13 cellular contexts compared by ENCODE assay signal in genomic region chr4:624705-625590, GRCh38. TPM values are rescaled to one million over a fixed set of nuclear protein-coding genes. Genes with fewer than 3 reads are reported as not detected.
DNase-seq lines count a peak whose midpoint lies in the region; ATAC-seq and TF ChIP-seq lines count a peak whose summit lies in the region.
"Had no signal": no experiment of that assay in that cellular context is flagged by ENCODE, and none has a peak within 500 bp of the region (broad histone marks: within the 10 kb centered on the region; RNA-seq: fewer than 3 reads in every experiment).

PDE6B (plus strand) TSS chr4:625573; CDS start chr4:625627, 54 bp downstream.

- H3K36me3 ChIP-seq in NT2/D1 (ENCODE audit: insufficient read depth, insufficient read length, low read length) (no peaks in the 10 kb centered on the region), neural progenitor cell (no peaks in the 10 kb centered on the region)
- H3K36me3 ChIP-seq: brain microvascular endothelial cell had no signal

- no peak within 1 kb of the TSS for H3K27ac ChIP-seq in neural progenitor cell
- H3K27ac ChIP-seq: brain microvascular endothelial cell, skin epidermis had no signal

- H3K27ac Mint-ChIP-seq in neural progenitor cell, result peak within 1 kb of the TSS; percentile 29

- H4K20me1 ChIP-seq in neural progenitor cell (ENCODE audit: low read depth), result no peaks in the 10 kb centered on the region

- no peaks in the 10 kb centered on the region for H3K9me3 ChIP-seq in NT2/D1 (ENCODE audit: insufficient read depth, low read length)
- H3K9me3 ChIP-seq in neural progenitor cell (ENCODE audit: low read depth), result no peaks in the 10 kb centered on the region

- H3K27me3 ChIP-seq in NT2/D1 (ENCODE audit: insufficient read depth, insufficient read length) (no peaks in the 10 kb centered on the region), neural progenitor cell (no peaks in the 10 kb centered on the region)
- H3K27me3 ChIP-seq: brain microvascular endothelial cell had no signal

- peaks cover 8% of the 10 kb centered on the region for H3K4me1 Mint-ChIP-seq in neural progenitor cell

- no peak for TF ChIP-seq CTCF in neural progenitor cell (IDR thresholded peaks at IDR 0.05)

- no peaks in the 10 kb centered on the region for H3K79me2 ChIP-seq in neural progenitor cell (ENCODE audit: low read depth)

- DNase-seq in T-helper 1 cell (no peak), NT2/D1 (ENCODE audit: low read depth, low spot score) (peak; percentile 61), glomerular visceral epithelial cell (ENCODE audit: extremely low spot score) (peak; percentile 86), neural progenitor cell (ENCODE audit: low spot score) (peak; percentile 70), NCI-H2196 (lab: John Stamatoyannopoulos, UW; ENCODE audit: unreplicated experiment) (no peak)
- DNase-seq in central memory CD4-positive, alpha-beta T cell, result no peak
- DNase-seq: brain microvascular endothelial cell, NCI-H2029, trophoblast cell had no signal

- H3K9me3 Mint-ChIP-seq in neural progenitor cell, result peaks cover 6% of the 10 kb centered on the region

- H3K27me3 Mint-ChIP-seq in neural progenitor cell (ENCODE audit: insufficient read depth, low read depth), result peaks cover 13% of the 10 kb centered on the region

- peaks cover 41% of the 10 kb centered on the region for H3K4me1 ChIP-seq in NT2/D1 (ENCODE audit: insufficient read depth, insufficient read length)
- H3K4me1 ChIP-seq in neural progenitor cell, result peaks cover 18% of the 10 kb centered on the region

- H3K4me3 ChIP-seq in NT2/D1 (ENCODE audit: insufficient read length, low read depth) (peak within 1 kb of the TSS; percentile 3), neural progenitor cell (no peak within 1 kb of the TSS)
- H3K4me3 ChIP-seq: skin epidermis had no signal

- intact Hi-C loops in T-helper 1 cell treated with Interleukin-12 subunit alpha and Interleukin-12 subunit beta and Interleukin-4 antibody, amounts not matched to agents 30 ng/mL and 1 ng/mL, for 36 hours (cut with micrococcal nuclease), result no loop called here

- H3K9ac ChIP-seq in NT2/D1 (ENCODE audit: insufficient read length, low read depth) (peak within 1 kb of the TSS; percentile 68), neural progenitor cell (no peak within 1 kb of the TSS)

- no peak within 1 kb of the TSS for H3K4me3 Mint-ChIP-seq in neural progenitor cell

- no peaks in the 10 kb centered on the region for H3K36me3 Mint-ChIP-seq in neural progenitor cell

- peaks cover 8% of the 10 kb centered on the region for H3F3A ChIP-seq in neural progenitor cell (ENCODE audit: low read depth)

- peak within 1 kb of the TSS; percentile 76 for H2AFZ ChIP-seq in neural progenitor cell (replicated peaks)

- no peak for ATAC-seq in HG03442 (IDR thresholded peaks at IDR 0.05; ENCODE audit: unreplicated experiment)

- peak within 1 kb of the TSS; percentile 46 for H3K4me2 ChIP-seq in neural progenitor cell

RNA-seq across cellular contexts. Expression of gene PDE6B, which starts in this region (rescaled TPM):
- total RNA-seq in T-helper 1 cell treated with Interleukin-12 subunit alpha and Interleukin-12 subunit beta and Interleukin-4 antibody, amounts not matched to agents 30 ng/mL and 1 ng/mL, for 36 hours, result 12.5 and 16.2 TPM in 2 replicates
- total RNA-seq in neural progenitor cell (ENCODE audit: low replicate concordance), result 4.3 and 19.5 TPM in 2 replicates
- total RNA-seq: A172 had no signal

Comparison
In these comparisons a context has a peak if more than half of its experiments do, and no peak if none do; other contexts are left out.
1. DNase-seq: peak in NT2/D1 (single experiment), glomerular visceral epithelial cell (single experiment) and neural progenitor cell (single experiment); none in T-helper 1 cell (0 of 5), central memory CD4-positive, alpha-beta T cell (single experiment) and NCI-H2196 (single experiment).